Comparison of ENCODE assay signal across 8 cellular contexts in genomic region chr5:159209438-159210305, GRCh38. TPM values are rescaled to one million over a fixed set of nuclear protein-coding genes. Genes with fewer than 3 reads are reported as not detected.
DNase-seq lines count a peak whose midpoint lies in the region; FAIRE-seq and TF ChIP-seq lines count a peak whose summit lies in the region.

RNF145 (minus strand) TSS chr5:159209553; CDS start chr5:159203617, 5,936 bp downstream.

- peak within 1 kb of the TSS; percentile 71 for H3K9ac ChIP-seq in ES-I3 (ENCODE audit: low read depth, low read length)

- H3K36me3 ChIP-seq in ES-I3 (ENCODE audit: insufficient read depth, low read length): no peaks in the 10 kb centered on the region
- no peaks in the 10 kb centered on the region for H3K36me3 ChIP-seq in SJCRH30

- peaks cover 4% of the 10 kb centered on the region for H3K4me1 ChIP-seq in ES-I3 (ENCODE audit: insufficient read depth, low read length)
- peaks cover 19% of the 10 kb centered on the region for H3K4me1 ChIP-seq in SJCRH30

- TF ChIP-seq CTCF in LNCaP clone FGC (IDR thresholded peaks at IDR 0.05; ENCODE audit: control insufficient read depth, extremely low read depth, insufficient read depth): no peak

- H3K4me3 ChIP-seq in LNCaP clone FGC (ENCODE audit: low read depth, low read length) (peak within 1 kb of the TSS; percentile 82), SJCRH30 (peak within 1 kb of the TSS; percentile 85)

- H3K9me3 ChIP-seq in ES-I3 (ENCODE audit: control insufficient read depth, insufficient read depth, low read length) (no peaks in the 10 kb centered on the region), SJCRH30 (replicated peaks) (no peaks in the 10 kb centered on the region)

- H3K27me3 ChIP-seq in SJCRH30: no peaks in the 10 kb centered on the region

- peak; percentile 72 for DNase-seq in H4 (ENCODE audit: low spot score)
- peak; percentile 79 for DNase-seq in LNCaP clone FGC (ENCODE audit: low read depth)
- DNase-seq in SJCRH30: peak; percentile 74 to 84
- peak; percentile 89 for DNase-seq in activated gamma-delta T cell treated with anti-CD3 and anti-CD28 coated beads, Interleukin-2, amount 50 U/mL, for 16 hours (ENCODE audit: low read depth)
- peak; percentile 85 to 89 for DNase-seq in frontal cortex (ENCODE audit: low spot score in 2 of 2)
- peak; percentile 38 for DNase-seq in non-pigmented ciliary epithelial cell (ENCODE audit: low read depth)
- DNase-seq in superior temporal gyrus (ENCODE audit: extremely low spot score): peak; percentile 85

- peak within 1 kb of the TSS; percentile 71 for H3K27ac ChIP-seq in SJCRH30

- no peak for FAIRE-seq in frontal cortex (lab: Jason Lieb, UNC)

RNA-seq across cellular contexts. Expression of gene RNF145, which starts in this region (rescaled TPM):
- 18.3 and 37.2 TPM in 2 replicates for total RNA-seq in H4 (2014; rRNA removed; shearing (Covaris generic))
- 59.0 and 60.9 TPM in 2 replicates for total RNA-seq in SJCRH30 (2014; rRNA removed; shearing (Covaris generic))
- 124 TPM for total RNA-seq in frontal cortex

Comparison
In these comparisons a context has a peak if more than half of its experiments do, and no peak if none do; other contexts are left out.
1. Peak in every context shown above with its lines: DNase-seq, H3K4me3 ChIP-seq and H3K27ac ChIP-seq.
2. DNase-seq: peak in every context shown above with its lines; median percentile 89 in activated gamma-delta T cell treated with anti-CD3 and anti-CD28 coated beads, Interleukin-2, amount 50 U/mL, for 16 hours; 87 in frontal cortex; 85 in superior temporal gyrus; 79 in LNCaP clone FGC; 79 in SJCRH30; 72 in H4; 38 in non-pigmented ciliary epithelial cell.